Comparison of ENCODE assay signal across 1 cellular context in genomic region chr11:64888761-64889511, GRCh38.
TF ChIP-seq lines count a peak whose summit lies in the region.

No MANE protein-coding gene starts in this region.

TF ChIP-seq in HepG2, 621 proteins besides CTCF, POLR2A, EP300 and RAD21 (continues in another document):
- TF ChIP-seq HOXA7 (CRISPR knock-in tag; IDR thresholded peaks at IDR 0.05) (no peak), ZNF362 (CRISPR knock-in tag; IDR thresholded peaks at IDR 0.05; ENCODE audit: borderline replicate concordance) (no peak), ZNF205 (CRISPR knock-in tag; IDR thresholded peaks at IDR 0.05) (no peak), PRDM4 (CRISPR knock-in tag; IDR thresholded peaks at IDR 0.05; ENCODE audit: borderline replicate concordance) (no peak), ZNF619 (CRISPR knock-in tag; IDR thresholded peaks at IDR 0.05) (0 out of 2 replicates have a peak, but pooled peaks have one; percentile 44), CEBPB (IDR thresholded peaks at IDR 0.05; ENCODE audit: borderline replicate concordance, low read depth, low read length) (no peak), MEIS1 (CRISPR knock-in tag; IDR thresholded peaks at IDR 0.05; ENCODE audit: borderline replicate concordance) (no peak), ZNF292 (CRISPR knock-in tag; IDR thresholded peaks at IDR 0.05; ENCODE audit: borderline replicate concordance, low read depth) (no peak), TEAD2 (CRISPR knock-in tag; IDR thresholded peaks at IDR 0.05) (no peak), STAG1 (CRISPR knock-in tag; IDR thresholded peaks at IDR 0.05) (no peak), ZNF547 (CRISPR knock-in tag; IDR thresholded peaks at IDR 0.05) (no peak), RBM39 (IDR thresholded peaks at IDR 0.05; ENCODE audit: low read depth, low read length, poor library complexity, severe bottlenecking) (no peak), PAX8 (CRISPR knock-in tag; IDR thresholded peaks at IDR 0.05; ENCODE audit: borderline replicate concordance) (no peak), RFXANK (CRISPR knock-in tag; IDR thresholded peaks at IDR 0.05) (no peak), AKAP8 (CRISPR knock-in tag; IDR thresholded peaks at IDR 0.05) (peak; percentile 68; the same call in 1 of the 2 replicates), TSC22D2 (CRISPR knock-in tag; IDR thresholded peaks at IDR 0.05; ENCODE audit: borderline replicate concordance) (no peak), ZBTB2 (CRISPR knock-in tag; IDR thresholded peaks at IDR 0.05; ENCODE audit: low read depth) (no peak), SNAI1 (CRISPR knock-in tag; IDR thresholded peaks at IDR 0.05; ENCODE audit: borderline replicate concordance) (no peak), MLX (CRISPR knock-in tag; IDR thresholded peaks at IDR 0.05) (no peak), ZNF609 (CRISPR knock-in tag; IDR thresholded peaks at IDR 0.05; ENCODE audit: borderline replicate concordance) (no peak), ZNF224 (CRISPR knock-in tag; IDR thresholded peaks at IDR 0.05) (no peak), POLR2G (IDR thresholded peaks at IDR 0.05; ENCODE audit: low read depth, low read length) (peak; percentile 67), PHF8 (CRISPR knock-in tag; IDR thresholded peaks at IDR 0.05) (no peak), PLRG1 (conservative IDR thresholded peaks at IDR 0.05) (no peak), ZNF790 (CRISPR knock-in tag; IDR thresholded peaks at IDR 0.05; ENCODE audit: borderline replicate concordance) (no peak), REL (CRISPR knock-in tag; conservative IDR thresholded peaks at IDR 0.05) (no peak), ZFP37 (CRISPR knock-in tag; IDR thresholded peaks at IDR 0.05; ENCODE audit: borderline replicate concordance) (no peak), NFRKB (IDR thresholded peaks at IDR 0.05) (no peak), RFX3 (CRISPR knock-in tag; IDR thresholded peaks at IDR 0.05) (no peak), ZBTB40 (IDR thresholded peaks at IDR 0.05) (no peak), ZBTB40 (CRISPR knock-in tag; IDR thresholded peaks at IDR 0.05) (no peak), ATF7-NPFF (CRISPR knock-in tag; IDR thresholded peaks at IDR 0.05; ENCODE audit: low read depth) (0 out of 2 replicates have a peak, but pooled peaks have one; percentile 19), YEATS2 (CRISPR knock-in tag; IDR thresholded peaks at IDR 0.05; ENCODE audit: borderline replicate concordance) (no peak), ZFAT (CRISPR knock-in tag; conservative IDR thresholded peaks at IDR 0.05) (no peak), ZNF33A (CRISPR knock-in tag; IDR thresholded peaks at IDR 0.05; ENCODE audit: borderline replicate concordance) (no peak), MYNN (CRISPR knock-in tag; IDR thresholded peaks at IDR 0.05; ENCODE audit: low read depth) (no peak), JUN (CRISPR knock-in tag; IDR thresholded peaks at IDR 0.05) (peak; percentile 40; the same call in 1 of the 2 replicates), SOX5 (CRISPR knock-in tag; IDR thresholded peaks at IDR 0.05; ENCODE audit: borderline replicate concordance) (no peak), MIXL1 (CRISPR knock-in tag; IDR thresholded peaks at IDR 0.05) (no peak), ZFP62 (CRISPR knock-in tag; IDR thresholded peaks at IDR 0.05) (no peak), SNAPC2 (CRISPR knock-in tag; IDR thresholded peaks at IDR 0.05) (no peak), ZKSCAN8 (CRISPR knock-in tag; IDR thresholded peaks at IDR 0.05; ENCODE audit: borderline replicate concordance) (no peak), ZNF232 (CRISPR knock-in tag; IDR thresholded peaks at IDR 0.05; ENCODE audit: borderline replicate concordance) (peak; percentile 32; the same call in 1 of the 2 replicates), ZKSCAN1 (IDR thresholded peaks at IDR 0.05; ENCODE audit: low read length) (peak; percentile 93), ZNF691 (CRISPR knock-in tag; IDR thresholded peaks at IDR 0.05; ENCODE audit: borderline replicate concordance, low read depth) (peak; percentile 72; the same call in 1 of the 2 replicates)
